Comparison of ENCODE assay signal across 8 cellular contexts in genomic region chr9:33290994-33291397, GRCh38. TPM values are rescaled to one million over a fixed set of nuclear protein-coding genes. Genes with fewer than 3 reads are reported as not detected.
DNase-seq lines count a peak whose midpoint lies in the region; ATAC-seq, FAIRE-seq and TF ChIP-seq lines count a peak whose summit lies in the region.

No MANE protein-coding gene starts in this region.

- no peak for DNase-seq in AG10803 (ENCODE audit: low read depth)
- peak; percentile 58 for DNase-seq in HEK293T (ENCODE audit: extremely low spot score)
- DNase-seq in amniotic epithelial cell (ENCODE audit: low read depth), result peak; percentile 83
- DNase-seq in HepG2 (ENCODE audit: low spot score), result peak; percentile 54
- no peak for DNase-seq in tibial artery
- DNase-seq in foreskin melanocyte, result no peak
- DNase-seq in erythroblast (lab: John Stamatoyannopoulos, UW), result no peak
- no peak for DNase-seq in mucosa of gallbladder (ENCODE audit: low spot score)

- peak overlapping the region; percentile 75 for H3K4me2 ChIP-seq in HepG2 (ENCODE audit: low read depth, low read length)

- no TSS peak for BruUV-seq in HepG2 (replicated peaks; lab: Mats Ljungman, UMichigan)

- H3K4me3 ChIP-seq in AG10803 (ENCODE audit: low read length) (peak overlapping the region; percentile 80), HepG2 (replicated peaks in 1 of 3; ENCODE audit: insufficient read depth in 1 of 3, low read depth in 2 of 3, low read length in 3 of 3) (peak overlapping the region; percentile 51 to 84 (median 75)), tibial artery (peak overlapping the region; percentile 74 to 95)

- peaks cover 2 to 21% of the 10 kb centered on the region in 2 experiments; a peak in 4 of 5 replicates for H3K36me3 ChIP-seq in HepG2 (replicated peaks in 1 of 2; ENCODE audit: control insufficient read depth in 1 of 2, insufficient read depth in 2 of 2, low read length in 2 of 2)
- H3K36me3 ChIP-seq in tibial artery, result peaks cover 20 to 24% (median 20%) of the 10 kb centered on the region in 3 donors

- H3K9me3 ChIP-seq in HepG2 (ENCODE audit: low read length) (no peaks in the 10 kb centered on the region), tibial artery (no peaks in the 10 kb centered on the region)

- H4K20me1 ChIP-seq in HepG2 (ENCODE audit: insufficient read depth, low read length), result no peaks in the 10 kb centered on the region

- H3K79me2 ChIP-seq in HepG2 (ENCODE audit: insufficient read depth, low read length), result peaks cover 53% of the 10 kb centered on the region

- in situ Hi-C loops in HepG2 (cut with HindIII; ENCODE audit: extremely low pct_ligation_motif_present, low pct_unique_long_range_greater_than_20kb), result loop anchor here (10.0 kb wide), 1 partner anchor 174 kb away; no protein-coding TSS in a partner anchor

- no peak for FAIRE-seq in HepG2 (lab: Jason Lieb, UNC)

- ATAC-seq in HepG2, result no peak; the same call in 2 of the 3 replicates

- H3K27me3 ChIP-seq in HepG2 (ENCODE audit: control insufficient read depth in 1 of 2, insufficient read depth in 2 of 2, low read length in 2 of 2) (no peaks in the 10 kb centered on the region), tibial artery (no peaks in the 10 kb centered on the region)

- 29% methylated on average over 4 of the region's 10 CpGs for WGBS in HepG2 (ENCODE audit: low lambda C conversion rate)

- intact Hi-C loops in HepG2 (cut with micrococcal nuclease; ENCODE audit: unreplicated experiment), result loop anchor here (1.0 to 2.0 kb wide), 2 partner anchors 124 to 182 kb away; partner anchors contain the start of genes B4GALT1 and NOL6
- intact Hi-C loops in tibial artery (cut with DNase I; ENCODE audit: low total_unique reads), result no loop called here

- TF ChIP-seq RAD21 in HepG2 (CRISPR knock-in tag; IDR thresholded peaks at IDR 0.05), result no peak

- peak overlapping the region; percentile 84 for H3K9ac ChIP-seq in HepG2 (ENCODE audit: insufficient read depth, low read depth, low read length)

- TF ChIP-seq EP300 in HepG2 (IDR thresholded peaks at IDR 0.05; ENCODE audit: low read depth in 2 of 2, low read length in 2 of 2) (no peak), HepG2 (CRISPR knock-in tag; IDR thresholded peaks at IDR 0.05; ENCODE audit: borderline replicate concordance) (no peak)

- H3K4me1 ChIP-seq in HepG2 (ENCODE audit: insufficient read depth, low read length) (peaks cover 68% of the 10 kb centered on the region), tibial artery (peaks cover 0 to 66% (median 37%) of the 10 kb centered on the region in 4 donors)

- TF ChIP-seq CTCF in AG10803 (conservative IDR thresholded peaks at IDR 0.05; ENCODE audit: low read length) (no peak), HepG2 (CRISPR knock-in tag; IDR thresholded peaks at IDR 0.05) (no peak), tibial artery (IDR thresholded peaks at IDR 0.05) (no peak)

- CTCF ChIA-PET in HEK293T (lab: Yijun Ruan, JAX) (no interaction called here), HepG2 (lab: Yijun Ruan, JAX; ENCODE audit: low intra/inter-chr PET ratio, low total read pairs) (no interaction called here)

- TF ChIP-seq POLR2A in HepG2 (IDR thresholded peaks at IDR 0.05; ENCODE audit: insufficient read depth in 1 of 2, low read depth in 2 of 2, low read length in 2 of 2), result no peak
- no peak for TF ChIP-seq POLR2A in erythroblast (IDR thresholded peaks at IDR 0.05; ENCODE audit: low read length)

- no peak overlapping the region for H2AFZ ChIP-seq in HepG2 (ENCODE audit: low read length)

- H3K27ac ChIP-seq in HepG2 (ENCODE audit: extremely low read length, insufficient read depth, low read length), result peak overlapping the region; percentile 85
- peak overlapping the region; percentile 98 for H3K27ac ChIP-seq in tibial artery

- POLR2A ChIA-PET in HEK293T (lab: Yijun Ruan, JAX) (interaction anchor here (1.2 to 1.4 kb wide), 2 partner anchors 17 to 27 kb away, joined by 7 to 8 read pairs; partner anchors contain the start of genes BAG1 and CHMP5), HepG2 (lab: Yijun Ruan, JAX) (interaction anchor here (0.7 to 1.2 kb wide), 5 partner anchors 9 to 266 kb away, joined by 3 to 22 read pairs (median 9); partner anchors contain the start of genes BAG1 and CHMP5)

RNA-seq across cellular contexts. Expression of gene NFX1, which starts 0.7 kb away (rescaled TPM):
- total RNA-seq in HepG2 (2016; rRNA removed; fragmentation: Illumina TruSeq; extraction: Trizol) (27.5 and 29.6 TPM in 2 replicates), mucosa of gallbladder (30.1 TPM)
- total RNA-seq in HepG2 (2016; cell fraction: cytosol; rRNA removed; fragmentation: Illumina TruSeq; extraction: Trizol; ENCODE audit: low read depth), result 10.0 and 10.5 TPM in 2 replicates
- total RNA-seq in HepG2 (2016; cell fraction: insoluble cytoplasmic fraction; rRNA removed; fragmentation: Illumina TruSeq; extraction: Trizol), result 25.5 and 27.2 TPM in 2 replicates
- 15.3 and 17.9 TPM in 2 replicates for total RNA-seq in HepG2 (2016; cell fraction: membrane; rRNA removed; fragmentation: Illumina TruSeq; extraction: Trizol)
- 28.0 and 32.9 TPM in 2 replicates for total RNA-seq in HepG2 (2016; cell fraction: nucleus; rRNA removed; fragmentation: Illumina TruSeq; extraction: Trizol)
- polyA plus RNA-seq in HepG2 (2011; rRNA removed), result 23.5 and 23.9 TPM in 2 replicates
- 17.8 and 22.5 TPM in 2 replicates for polyA plus RNA-seq in HepG2 (2011; cell fraction: cytosol; rRNA removed)
- polyA plus RNA-seq in HepG2 (2011; cell fraction: nucleus; rRNA removed), result 30.9 and 38.3 TPM in 2 replicates
- polyA plus RNA-seq in HepG2 (2012), result 22.1 and 22.8 TPM in 2 replicates
- polyA plus RNA-seq in HepG2 (2016; cell fraction: cytosol; fragmentation: Illumina TruSeq; extraction: Trizol; ENCODE audit: low read depth), result 1.9 and 2.3 TPM in 2 replicates
- 23.0 and 24.3 TPM in 2 replicates for polyA plus RNA-seq in HepG2 (2016; cell fraction: insoluble cytoplasmic fraction; fragmentation: Illumina TruSeq; extraction: Trizol; ENCODE audit: low read depth)
- polyA plus RNA-seq in HepG2 (2016; cell fraction: membrane; fragmentation: Illumina TruSeq; extraction: Trizol; ENCODE audit: low read depth), result 4.3 and 5.1 TPM in 2 replicates
- polyA plus RNA-seq in HepG2 (2016; cell fraction: nucleus; fragmentation: Illumina TruSeq; extraction: Trizol; ENCODE audit: insufficient read depth, low read depth), result 41.8 and 48.6 TPM in 2 replicates
- polyA minus RNA-seq in HepG2 (2011; rRNA and poly(A)+ RNA removed; ENCODE audit: low replicate concordance), result 62.5 and 108 TPM in 2 replicates
- polyA minus RNA-seq in HepG2 (2011; cell fraction: cytosol; rRNA and poly(A)+ RNA removed), result 20.5 and 21.0 TPM in 2 replicates
- polyA minus RNA-seq in HepG2 (2011; cell fraction: nucleus; rRNA and poly(A)+ RNA removed), result 43.5 and 59.6 TPM in 2 replicates

RNA-seq across cellular contexts. Expression of gene CHMP5, which starts 26.1 kb away (rescaled TPM):
- total RNA-seq in HepG2 (2016; rRNA removed; fragmentation: Illumina TruSeq; extraction: Trizol), result 57.3 and 91.4 TPM in 2 replicates
- total RNA-seq in HepG2 (2016; cell fraction: cytosol; rRNA removed; fragmentation: Illumina TruSeq; extraction: Trizol; ENCODE audit: low read depth), result 15.4 and 16.1 TPM in 2 replicates
- 59.1 and 93.1 TPM in 2 replicates for total RNA-seq in HepG2 (2016; cell fraction: insoluble cytoplasmic fraction; rRNA removed; fragmentation: Illumina TruSeq; extraction: Trizol)
- total RNA-seq in HepG2 (2016; cell fraction: membrane; rRNA removed; fragmentation: Illumina TruSeq; extraction: Trizol), result 15.5 and 22.5 TPM in 2 replicates
- total RNA-seq in HepG2 (2016; cell fraction: nucleus; rRNA removed; fragmentation: Illumina TruSeq; extraction: Trizol), result 19.9 and 22.9 TPM in 2 replicates
- 36.1 and 46.0 TPM in 2 replicates for polyA plus RNA-seq in HepG2 (2011; rRNA removed)
- 25.0 and 39.0 TPM in 2 replicates for polyA plus RNA-seq in HepG2 (2011; cell fraction: cytosol; rRNA removed)
- polyA plus RNA-seq in HepG2 (2011; cell fraction: nucleus; rRNA removed), result 9.7 and 13.5 TPM in 2 replicates
- polyA plus RNA-seq in HepG2 (2012), result 60.6 and 62.8 TPM in 2 replicates
- polyA plus RNA-seq in HepG2 (2016; cell fraction: cytosol; fragmentation: Illumina TruSeq; extraction: Trizol; ENCODE audit: low read depth), result 9.9 and 11.6 TPM in 2 replicates
- polyA plus RNA-seq in HepG2 (2016; cell fraction: insoluble cytoplasmic fraction; fragmentation: Illumina TruSeq; extraction: Trizol; ENCODE audit: low read depth), result 88.3 and 97.0 TPM in 2 replicates
- polyA plus RNA-seq in HepG2 (2016; cell fraction: membrane; fragmentation: Illumina TruSeq; extraction: Trizol; ENCODE audit: low read depth), result 13.7 and 14.0 TPM in 2 replicates
- polyA plus RNA-seq in HepG2 (2016; cell fraction: nucleus; fragmentation: Illumina TruSeq; extraction: Trizol; ENCODE audit: insufficient read depth, low read depth), result 41.6 and 43.1 TPM in 2 replicates
- 7.0 and 11.9 TPM in 2 replicates for polyA minus RNA-seq in HepG2 (2011; rRNA and poly(A)+ RNA removed; ENCODE audit: low replicate concordance)
- polyA minus RNA-seq in HepG2 (2011; cell fraction: cytosol; rRNA and poly(A)+ RNA removed), result 18.4 and 18.5 TPM in 2 replicates
- 13.6 and 14.7 TPM in 2 replicates for polyA minus RNA-seq in HepG2 (2011; cell fraction: nucleus; rRNA and poly(A)+ RNA removed)
- 73.0 TPM for total RNA-seq in mucosa of gallbladder

RNA-seq across cellular contexts. Expression of gene BAG1, which starts 26.5 kb away (rescaled TPM):
- total RNA-seq in HepG2 (2016; rRNA removed; fragmentation: Illumina TruSeq; extraction: Trizol) (52.8 and 59.5 TPM in 2 replicates), mucosa of gallbladder (92.5 TPM)
- total RNA-seq in HepG2 (2016; cell fraction: cytosol; rRNA removed; fragmentation: Illumina TruSeq; extraction: Trizol; ENCODE audit: low read depth), result 111 and 114 TPM in 2 replicates
- total RNA-seq in HepG2 (2016; cell fraction: insoluble cytoplasmic fraction; rRNA removed; fragmentation: Illumina TruSeq; extraction: Trizol), result 50.3 and 56.5 TPM in 2 replicates
- total RNA-seq in HepG2 (2016; cell fraction: membrane; rRNA removed; fragmentation: Illumina TruSeq; extraction: Trizol), result 127 and 134 TPM in 2 replicates
- 33.0 and 33.1 TPM in 2 replicates for total RNA-seq in HepG2 (2016; cell fraction: nucleus; rRNA removed; fragmentation: Illumina TruSeq; extraction: Trizol)
- 18.7 and 23.1 TPM in 2 replicates for polyA plus RNA-seq in HepG2 (2011; rRNA removed)
- 23.7 and 26.0 TPM in 2 replicates for polyA plus RNA-seq in HepG2 (2011; cell fraction: cytosol; rRNA removed)
- polyA plus RNA-seq in HepG2 (2011; cell fraction: nucleus; rRNA removed), result 13.1 and 14.7 TPM in 2 replicates
- 30.4 and 36.9 TPM in 2 replicates for polyA plus RNA-seq in HepG2 (2012)
- polyA plus RNA-seq in HepG2 (2016; cell fraction: cytosol; fragmentation: Illumina TruSeq; extraction: Trizol; ENCODE audit: low read depth), result 196 and 200 TPM in 2 replicates
- 70.3 and 80.5 TPM in 2 replicates for polyA plus RNA-seq in HepG2 (2016; cell fraction: insoluble cytoplasmic fraction; fragmentation: Illumina TruSeq; extraction: Trizol; ENCODE audit: low read depth)
- 164 and 169 TPM in 2 replicates for polyA plus RNA-seq in HepG2 (2016; cell fraction: membrane; fragmentation: Illumina TruSeq; extraction: Trizol; ENCODE audit: low read depth)
- polyA plus RNA-seq in HepG2 (2016; cell fraction: nucleus; fragmentation: Illumina TruSeq; extraction: Trizol; ENCODE audit: insufficient read depth, low read depth), result 55.3 and 55.6 TPM in 2 replicates
- polyA minus RNA-seq in HepG2 (2011; rRNA and poly(A)+ RNA removed; ENCODE audit: low replicate concordance), result 10.8 and 102 TPM in 2 replicates
- polyA minus RNA-seq in HepG2 (2011; cell fraction: cytosol; rRNA and poly(A)+ RNA removed), result 7.8 and 10.2 TPM in 2 replicates
- polyA minus RNA-seq in HepG2 (2011; cell fraction: nucleus; rRNA and poly(A)+ RNA removed), result 36.7 and 43.0 TPM in 2 replicates

RNA-seq across cellular contexts. Expression of gene SPINK4, which starts 51.0 kb away (rescaled TPM):
- total RNA-seq in HepG2 (2016; rRNA removed; fragmentation: Illumina TruSeq; extraction: Trizol) (0.53 and 0.98 TPM in 2 replicates), mucosa of gallbladder (2.5 TPM)
- total RNA-seq in HepG2 (2016; cell fraction: cytosol; rRNA removed; fragmentation: Illumina TruSeq; extraction: Trizol; ENCODE audit: low read depth), result not detected in 2 replicates
- total RNA-seq in HepG2 (2016; cell fraction: insoluble cytoplasmic fraction; rRNA removed; fragmentation: Illumina TruSeq; extraction: Trizol), result 0.41 TPM in 1 of 2 replicates, not detected in the other
- 0.65 TPM in 1 of 2 replicates, not detected in the other for total RNA-seq in HepG2 (2016; cell fraction: membrane; rRNA removed; fragmentation: Illumina TruSeq; extraction: Trizol)
- not detected in 2 replicates for total RNA-seq in HepG2 (2016; cell fraction: nucleus; rRNA removed; fragmentation: Illumina TruSeq; extraction: Trizol)
- 2.0 and 3.4 TPM in 2 replicates for polyA plus RNA-seq in HepG2 (2011; rRNA removed)
- polyA plus RNA-seq in HepG2 (2011; cell fraction: cytosol; rRNA removed), result 3.7 and 4.0 TPM in 2 replicates
- 1.3 TPM in 1 of 2 replicates, not detected in the other for polyA plus RNA-seq in HepG2 (2011; cell fraction: nucleus; rRNA removed)
- polyA plus RNA-seq in HepG2 (2012), result 0.72 TPM in 1 of 2 replicates, not detected in the other
- polyA plus RNA-seq in HepG2 (2016; cell fraction: cytosol; fragmentation: Illumina TruSeq; extraction: Trizol; ENCODE audit: low read depth), result not detected in 2 replicates
- polyA plus RNA-seq in HepG2 (2016; cell fraction: insoluble cytoplasmic fraction; fragmentation: Illumina TruSeq; extraction: Trizol; ENCODE audit: low read depth), result not detected in 2 replicates
- polyA plus RNA-seq in HepG2 (2016; cell fraction: membrane; fragmentation: Illumina TruSeq; extraction: Trizol; ENCODE audit: low read depth), result not detected in 2 replicates
- not detected in 2 replicates for polyA plus RNA-seq in HepG2 (2016; cell fraction: nucleus; fragmentation: Illumina TruSeq; extraction: Trizol; ENCODE audit: insufficient read depth, low read depth)
- 1.7 and 183 TPM in 2 replicates for polyA minus RNA-seq in HepG2 (2011; rRNA and poly(A)+ RNA removed; ENCODE audit: low replicate concordance)
- polyA minus RNA-seq in HepG2 (2011; cell fraction: cytosol; rRNA and poly(A)+ RNA removed), result 7.4 TPM in 2 replicates
- 4.6 TPM in 1 of 2 replicates, not detected in the other for polyA minus RNA-seq in HepG2 (2011; cell fraction: nucleus; rRNA and poly(A)+ RNA removed)

Comparison
In these comparisons a context has a peak if more than half of its experiments do, and no peak if none do; other contexts are left out.
1. DNase-seq: peak in HEK293T (single experiment), amniotic epithelial cell (single experiment) and HepG2 (single experiment); none in AG10803 (single experiment), tibial artery (0 of 2), foreskin melanocyte (single experiment), erythroblast (0 of 2) and mucosa of gallbladder (single experiment).
2. Peak in every context shown above with its lines, with median percentiles within 50 percentile points of each other: H3K4me3 ChIP-seq.